1 cellular context compared by ENCODE assay signal in genomic region chr1:167722152-167722869, GRCh38.
TF ChIP-seq lines count a peak whose summit lies in the region.

No MANE protein-coding gene starts in this region.

TF ChIP-seq in K562, 482 proteins besides CTCF, POLR2A, EP300 and RAD21 (continued from another document and continues in another):
- TF ChIP-seq, protein P1, sequence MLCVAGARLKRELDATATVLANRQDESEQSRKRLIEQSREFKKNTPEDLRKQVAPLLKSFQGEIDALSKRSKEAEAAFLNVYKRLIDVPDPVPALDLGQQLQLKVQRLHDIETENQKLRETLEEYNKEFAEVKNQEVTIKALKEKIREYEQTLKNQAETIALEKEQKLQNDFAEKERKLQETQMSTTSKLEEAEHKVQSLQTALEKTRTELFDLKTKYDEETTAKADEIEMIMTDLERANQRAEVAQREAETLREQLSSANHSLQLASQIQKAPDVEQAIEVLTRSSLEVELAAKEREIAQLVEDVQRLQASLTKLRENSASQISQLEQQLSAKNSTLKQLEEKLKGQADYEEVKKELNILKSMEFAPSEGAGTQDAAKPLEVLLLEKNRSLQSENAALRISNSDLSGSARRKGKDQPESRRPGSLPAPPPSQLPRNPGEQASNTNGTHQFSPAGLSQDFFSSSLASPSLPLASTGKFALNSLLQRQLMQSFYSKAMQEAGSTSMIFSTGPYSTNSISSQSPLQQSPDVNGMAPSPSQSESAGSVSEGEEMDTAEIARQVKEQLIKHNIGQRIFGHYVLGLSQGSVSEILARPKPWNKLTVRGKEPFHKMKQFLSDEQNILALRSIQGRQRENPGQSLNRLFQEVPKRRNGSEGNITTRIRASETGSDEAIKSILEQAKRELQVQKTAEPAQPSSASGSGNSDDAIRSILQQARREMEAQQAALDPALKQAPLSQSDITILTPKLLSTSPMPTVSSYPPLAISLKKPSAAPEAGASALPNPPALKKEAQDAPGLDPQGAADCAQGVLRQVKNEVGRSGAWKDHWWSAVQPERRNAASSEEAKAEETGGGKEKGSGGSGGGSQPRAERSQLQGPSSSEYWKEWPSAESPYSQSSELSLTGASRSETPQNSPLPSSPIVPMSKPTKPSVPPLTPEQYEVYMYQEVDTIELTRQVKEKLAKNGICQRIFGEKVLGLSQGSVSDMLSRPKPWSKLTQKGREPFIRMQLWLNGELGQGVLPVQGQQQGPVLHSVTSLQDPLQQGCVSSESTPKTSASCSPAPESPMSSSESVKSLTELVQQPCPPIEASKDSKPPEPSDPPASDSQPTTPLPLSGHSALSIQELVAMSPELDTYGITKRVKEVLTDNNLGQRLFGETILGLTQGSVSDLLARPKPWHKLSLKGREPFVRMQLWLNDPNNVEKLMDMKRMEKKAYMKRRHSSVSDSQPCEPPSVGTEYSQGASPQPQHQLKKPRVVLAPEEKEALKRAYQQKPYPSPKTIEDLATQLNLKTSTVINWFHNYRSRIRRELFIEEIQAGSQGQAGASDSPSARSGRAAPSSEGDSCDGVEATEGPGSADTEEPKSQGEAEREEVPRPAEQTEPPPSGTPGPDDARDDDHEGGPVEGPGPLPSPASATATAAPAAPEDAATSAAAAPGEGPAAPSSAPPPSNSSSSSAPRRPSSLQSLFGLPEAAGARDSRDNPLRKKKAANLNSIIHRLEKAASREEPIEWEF (CRISPR knock-in tag; IDR thresholded peaks at IDR 0.05), result no peak
- TF ChIP-seq, protein P2, sequence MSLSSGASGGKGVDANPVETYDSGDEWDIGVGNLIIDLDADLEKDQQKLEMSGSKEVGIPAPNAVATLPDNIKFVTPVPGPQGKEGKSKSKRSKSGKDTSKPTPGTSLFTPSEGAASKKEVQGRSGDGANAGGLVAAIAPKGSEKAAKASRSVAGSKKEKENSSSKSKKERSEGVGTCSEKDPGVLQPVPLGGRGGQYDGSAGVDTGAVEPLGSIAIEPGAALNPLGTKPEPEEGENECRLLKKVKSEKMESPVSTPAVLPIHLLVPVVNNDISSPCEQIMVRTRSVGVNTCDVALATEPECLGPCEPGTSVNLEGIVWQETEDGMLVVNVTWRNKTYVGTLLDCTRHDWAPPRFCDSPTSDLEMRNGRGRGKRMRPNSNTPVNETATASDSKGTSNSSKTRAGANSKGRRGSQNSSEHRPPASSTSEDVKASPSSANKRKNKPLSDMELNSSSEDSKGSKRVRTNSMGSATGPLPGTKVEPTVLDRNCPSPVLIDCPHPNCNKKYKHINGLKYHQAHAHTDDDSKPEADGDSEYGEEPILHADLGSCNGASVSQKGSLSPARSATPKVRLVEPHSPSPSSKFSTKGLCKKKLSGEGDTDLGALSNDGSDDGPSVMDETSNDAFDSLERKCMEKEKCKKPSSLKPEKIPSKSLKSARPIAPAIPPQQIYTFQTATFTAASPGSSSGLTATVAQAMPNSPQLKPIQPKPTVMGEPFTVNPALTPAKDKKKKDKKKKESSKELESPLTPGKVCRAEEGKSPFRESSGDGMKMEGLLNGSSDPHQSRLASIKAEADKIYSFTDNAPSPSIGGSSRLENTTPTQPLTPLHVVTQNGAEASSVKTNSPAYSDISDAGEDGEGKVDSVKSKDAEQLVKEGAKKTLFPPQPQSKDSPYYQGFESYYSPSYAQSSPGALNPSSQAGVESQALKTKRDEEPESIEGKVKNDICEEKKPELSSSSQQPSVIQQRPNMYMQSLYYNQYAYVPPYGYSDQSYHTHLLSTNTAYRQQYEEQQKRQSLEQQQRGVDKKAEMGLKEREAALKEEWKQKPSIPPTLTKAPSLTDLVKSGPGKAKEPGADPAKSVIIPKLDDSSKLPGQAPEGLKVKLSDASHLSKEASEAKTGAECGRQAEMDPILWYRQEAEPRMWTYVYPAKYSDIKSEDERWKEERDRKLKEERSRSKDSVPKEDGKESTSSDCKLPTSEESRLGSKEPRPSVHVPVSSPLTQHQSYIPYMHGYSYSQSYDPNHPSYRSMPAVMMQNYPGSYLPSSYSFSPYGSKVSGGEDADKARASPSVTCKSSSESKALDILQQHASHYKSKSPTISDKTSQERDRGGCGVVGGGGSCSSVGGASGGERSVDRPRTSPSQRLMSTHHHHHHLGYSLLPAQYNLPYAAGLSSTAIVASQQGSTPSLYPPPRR (CRISPR knock-in tag; IDR thresholded peaks at IDR 0.05; ENCODE audit: borderline replicate concordance), result no peak
- 0 out of 2 replicates have a peak, but pooled peaks have one; percentile 37 for TF ChIP-seq ELF2 (CRISPR knock-in tag; IDR thresholded peaks at IDR 0.05)
- TF ChIP-seq ZC3H4 (CRISPR knock-in tag; IDR thresholded peaks at IDR 0.05; ENCODE audit: borderline replicate concordance), result no peak; the same call in 1 of the 2 replicates
- no peak for TF ChIP-seq NR2C1 (IDR thresholded peaks at IDR 0.05)
- no peak for TF ChIP-seq NR2C1 (tag; IDR thresholded peaks at IDR 0.05)
- no peak for TF ChIP-seq STAT6 (CRISPR knock-in tag; IDR thresholded peaks at IDR 0.05)
- TF ChIP-seq NFIX (CRISPR knock-in tag; IDR thresholded peaks at IDR 0.05; ENCODE audit: low read depth), result no peak
- TF ChIP-seq BCOR (IDR thresholded peaks at IDR 0.05), result 0 out of 2 replicates have a peak, but pooled peaks have one; percentile 9
- no peak for TF ChIP-seq KLF10 (CRISPR knock-in tag; IDR thresholded peaks at IDR 0.05)
- TF ChIP-seq PBX2 (CRISPR knock-in tag; IDR thresholded peaks at IDR 0.05; ENCODE audit: low read depth), result no peak
- TF ChIP-seq PBX2 (tag; conservative IDR thresholded peaks at IDR 0.05; ENCODE audit: low read depth), result no peak
- TF ChIP-seq ZNF444 (CRISPR knock-in tag; IDR thresholded peaks at IDR 0.05), result no peak
- TF ChIP-seq HNRNPH1 (optimal IDR thresholded peaks at IDR 0.05; ENCODE audit: low read depth, low read length), result no peak
- TF ChIP-seq ZNF445 (CRISPR knock-in tag; IDR thresholded peaks at IDR 0.05; ENCODE audit: low read depth), result no peak
- TF ChIP-seq MCM7 (IDR thresholded peaks at IDR 0.05), result no peak
- TF ChIP-seq MAFF (IDR thresholded peaks at IDR 0.05; ENCODE audit: low read length), result no peak
- TF ChIP-seq ZNF3 (CRISPR knock-in tag; IDR thresholded peaks at IDR 0.05), result no peak
- no peak for TF ChIP-seq ZNF764 (CRISPR knock-in tag; IDR thresholded peaks at IDR 0.05; ENCODE audit: low read depth)
- no peak for TF ChIP-seq ZNF695 (CRISPR knock-in tag; IDR thresholded peaks at IDR 0.05)
- no peak for TF ChIP-seq CBX2 (IDR thresholded peaks at IDR 0.05; ENCODE audit: insufficient read depth, low read length, poor library complexity, severe bottlenecking)
- no peak for TF ChIP-seq SAFB (IDR thresholded peaks at IDR 0.05; ENCODE audit: borderline replicate concordance, low read depth, low read length)
- no peak for TF ChIP-seq POLR2B (IDR thresholded peaks at IDR 0.05; ENCODE audit: low read depth, partially characterized antibody)
- TF ChIP-seq MYC (IDR thresholded peaks at IDR 0.05; ENCODE audit: low read depth, low read length), result peak; percentile 62
- TF ChIP-seq MYC (CRISPR knock-in tag; IDR thresholded peaks at IDR 0.05; ENCODE audit: borderline replicate concordance, low read depth), result no peak
- TF ChIP-seq ZNF395 (CRISPR knock-in tag; IDR thresholded peaks at IDR 0.05), result no peak
- no peak; the same call in 1 of the 2 replicates for TF ChIP-seq CEBPG (CRISPR knock-in tag; IDR thresholded peaks at IDR 0.05)
- no peak for TF ChIP-seq CEBPG (tag; conservative IDR thresholded peaks at IDR 0.05 in 1 of 2, IDR thresholded peaks at IDR 0.05 in 1 of 2)
- TF ChIP-seq MYNN (IDR thresholded peaks at IDR 0.05), result no peak
- no peak for TF ChIP-seq MYNN (CRISPR knock-in tag; IDR thresholded peaks at IDR 0.05)
- TF ChIP-seq, protein P3, sequence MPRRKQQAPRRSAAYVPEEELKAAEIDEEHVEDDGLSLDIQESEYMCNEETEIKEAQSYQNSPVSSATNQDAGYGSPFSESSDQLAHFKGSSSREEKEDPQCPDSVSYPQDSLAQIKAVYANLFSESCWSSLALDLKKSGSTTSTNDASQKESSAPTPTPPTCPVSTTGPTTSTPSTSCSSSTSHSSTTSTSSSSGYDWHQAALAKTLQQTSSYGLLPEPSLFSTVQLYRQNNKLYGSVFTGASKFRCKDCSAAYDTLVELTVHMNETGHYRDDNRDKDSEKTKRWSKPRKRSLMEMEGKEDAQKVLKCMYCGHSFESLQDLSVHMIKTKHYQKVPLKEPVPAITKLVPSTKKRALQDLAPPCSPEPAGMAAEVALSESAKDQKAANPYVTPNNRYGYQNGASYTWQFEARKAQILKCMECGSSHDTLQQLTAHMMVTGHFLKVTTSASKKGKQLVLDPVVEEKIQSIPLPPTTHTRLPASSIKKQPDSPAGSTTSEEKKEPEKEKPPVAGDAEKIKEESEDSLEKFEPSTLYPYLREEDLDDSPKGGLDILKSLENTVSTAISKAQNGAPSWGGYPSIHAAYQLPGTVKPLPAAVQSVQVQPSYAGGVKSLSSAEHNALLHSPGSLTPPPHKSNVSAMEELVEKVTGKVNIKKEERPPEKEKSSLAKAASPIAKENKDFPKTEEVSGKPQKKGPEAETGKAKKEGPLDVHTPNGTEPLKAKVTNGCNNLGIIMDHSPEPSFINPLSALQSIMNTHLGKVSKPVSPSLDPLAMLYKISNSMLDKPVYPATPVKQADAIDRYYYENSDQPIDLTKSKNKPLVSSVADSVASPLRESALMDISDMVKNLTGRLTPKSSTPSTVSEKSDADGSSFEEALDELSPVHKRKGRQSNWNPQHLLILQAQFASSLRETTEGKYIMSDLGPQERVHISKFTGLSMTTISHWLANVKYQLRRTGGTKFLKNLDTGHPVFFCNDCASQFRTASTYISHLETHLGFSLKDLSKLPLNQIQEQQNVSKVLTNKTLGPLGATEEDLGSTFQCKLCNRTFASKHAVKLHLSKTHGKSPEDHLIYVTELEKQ (CRISPR knock-in tag; IDR thresholded peaks at IDR 0.05), result no peak
- TF ChIP-seq HCFC1 (IDR thresholded peaks at IDR 0.05; ENCODE audit: low read depth, low read length), result no peak
- no peak for TF ChIP-seq DIDO1 (tag; IDR thresholded peaks at IDR 0.05; ENCODE audit: low read depth)
- TF ChIP-seq HLTF (IDR thresholded peaks at IDR 0.05), result no peak
- no peak for TF ChIP-seq ETS2 (tag; IDR thresholded peaks at IDR 0.05; ENCODE audit: borderline replicate concordance, poor library complexity, severe bottlenecking)
- TF ChIP-seq NFATC3 (IDR thresholded peaks at IDR 0.05), result 0 out of 2 replicates have a peak, but pooled peaks have one; percentile 52
- TF ChIP-seq NR2F6 (CRISPR knock-in tag; IDR thresholded peaks at IDR 0.05), result no peak
- no peak for TF ChIP-seq ZNF583 (CRISPR knock-in tag; IDR thresholded peaks at IDR 0.05)
- TF ChIP-seq ARID1B (IDR thresholded peaks at IDR 0.05), result no peak; the same call in 1 of the 2 replicates
- no peak for TF ChIP-seq POLR3G (IDR thresholded peaks at IDR 0.05; ENCODE audit: extremely low read depth, insufficient read length, insufficient replicate concordance)
- TF ChIP-seq ZNF324 (CRISPR knock-in tag; IDR thresholded peaks at IDR 0.05), result no peak
